ENCODE assay signal across 8 cellular contexts in genomic region chr9:126702501-126703329, GRCh38.
DNase-seq lines count a peak whose midpoint lies in the region; ATAC-seq and TF ChIP-seq lines count a peak whose summit lies in the region.

No MANE protein-coding gene starts in this region.

- no peak overlapping the region for H3K4me3 Mint-ChIP-seq in effector memory CD8-positive, alpha-beta T cell

- H3K9ac ChIP-seq in SU-DHL-6 (ENCODE audit: low read length): no peak overlapping the region

- no peaks in the 10 kb centered on the region for H3K27me3 ChIP-seq in SU-DHL-6 (ENCODE audit: low read length)

- H3K27ac ChIP-seq in SU-DHL-6 (ENCODE audit: low read depth, low read length): no peak overlapping the region

- H3K27me3 Mint-ChIP-seq in effector memory CD8-positive, alpha-beta T cell: peaks cover 48 to 79% of the 10 kb centered on the region in 2 donors

- H3K9me2 ChIP-seq in SU-DHL-6 (replicated peaks; ENCODE audit: insufficient read depth, low read length): no peaks in the 10 kb centered on the region

- H2AFZ ChIP-seq in SU-DHL-6 (ENCODE audit: low read depth, low read length, severe bottlenecking): no peak overlapping the region

- peaks cover 12 to 15% of the 10 kb centered on the region in 2 donors for H3K4me1 Mint-ChIP-seq in effector memory CD8-positive, alpha-beta T cell (ENCODE audit: low read depth in 2 of 2)

- no peaks in the 10 kb centered on the region for H3K9me3 ChIP-seq in SU-DHL-6 (ENCODE audit: insufficient read depth, low read length)

- no peak for ATAC-seq in effector memory CD8-positive, alpha-beta T cell (replicated peaks)
- ATAC-seq in HG03045 (IDR thresholded peaks at IDR 0.05; ENCODE audit: unreplicated experiment): no peak
- no peak for ATAC-seq in HG03280 (IDR thresholded peaks at IDR 0.05; ENCODE audit: unreplicated experiment)

- peak; percentile 52 for TF ChIP-seq CTCF in SU-DHL-6 (IDR thresholded peaks at IDR 0.05; ENCODE audit: insufficient read depth, low read length, poor library complexity, severe bottlenecking)

- no peak overlapping the region for H3K27ac Mint-ChIP-seq in effector memory CD8-positive, alpha-beta T cell

- no peaks in the 10 kb centered on the region for H4K20me1 ChIP-seq in SU-DHL-6 (ENCODE audit: low read depth, low read length)

- no peaks in the 10 kb centered on the region for H3K9me3 Mint-ChIP-seq in effector memory CD8-positive, alpha-beta T cell

- intact Hi-C loops in posterior vena cava (cut with DNase I): loop anchor here in 1 of 2 donors (5.0 kb wide), 1 partner anchor 75 kb away; no protein-coding TSS in a partner anchor

- no peaks in the 10 kb centered on the region for H3K36me3 ChIP-seq in SU-DHL-6 (ENCODE audit: low read length)

- H3K4me2 ChIP-seq in SU-DHL-6 (ENCODE audit: low read depth, low read length, poor library complexity, severe bottlenecking): no peak overlapping the region

- H3K36me3 Mint-ChIP-seq in effector memory CD8-positive, alpha-beta T cell (ENCODE audit: insufficient read depth): peaks cover 4% of the 10 kb centered on the region

- no peaks in the 10 kb centered on the region for H3K79me2 ChIP-seq in SU-DHL-6 (ENCODE audit: insufficient read depth, low read length)

- no peaks in the 10 kb centered on the region for H3F3A ChIP-seq in SU-DHL-6 (ENCODE audit: insufficient read depth)

- H3K4me3 ChIP-seq in SU-DHL-6 (ENCODE audit: insufficient read depth, low read length, poor library complexity, severe bottlenecking): no peak overlapping the region

- DNase-seq in DMS 273 (lab: John Stamatoyannopoulos, UW; ENCODE audit: unreplicated experiment) (peak; percentile 36), DMS 273 treated with DMSO at 0.1 percent for 48 hours (lab: John Stamatoyannopoulos, UW) (no peak), posterior vena cava (ENCODE audit: low spot score) (peak; percentile 78), dedifferentiated amniotic fluid mesenchymal stem cell (ENCODE audit: extremely low spot score) (no peak)
- DNase-seq in effector memory CD8-positive, alpha-beta T cell: peak; percentile 33 to 39 (median 35)

Comparison
In these comparisons a context has a peak if more than half of its experiments do, and no peak if none do; other contexts are left out.
1. DNase-seq: peak in DMS 273 (single experiment), effector memory CD8-positive, alpha-beta T cell (3 of 3) and posterior vena cava (single experiment); none in DMS 273 treated with DMSO at 0.1 percent for 48 hours (single experiment) and dedifferentiated amniotic fluid mesenchymal stem cell (single experiment).